Comparison of ENCODE assay signal across 1 cellular context in the genomic region with DNA sequence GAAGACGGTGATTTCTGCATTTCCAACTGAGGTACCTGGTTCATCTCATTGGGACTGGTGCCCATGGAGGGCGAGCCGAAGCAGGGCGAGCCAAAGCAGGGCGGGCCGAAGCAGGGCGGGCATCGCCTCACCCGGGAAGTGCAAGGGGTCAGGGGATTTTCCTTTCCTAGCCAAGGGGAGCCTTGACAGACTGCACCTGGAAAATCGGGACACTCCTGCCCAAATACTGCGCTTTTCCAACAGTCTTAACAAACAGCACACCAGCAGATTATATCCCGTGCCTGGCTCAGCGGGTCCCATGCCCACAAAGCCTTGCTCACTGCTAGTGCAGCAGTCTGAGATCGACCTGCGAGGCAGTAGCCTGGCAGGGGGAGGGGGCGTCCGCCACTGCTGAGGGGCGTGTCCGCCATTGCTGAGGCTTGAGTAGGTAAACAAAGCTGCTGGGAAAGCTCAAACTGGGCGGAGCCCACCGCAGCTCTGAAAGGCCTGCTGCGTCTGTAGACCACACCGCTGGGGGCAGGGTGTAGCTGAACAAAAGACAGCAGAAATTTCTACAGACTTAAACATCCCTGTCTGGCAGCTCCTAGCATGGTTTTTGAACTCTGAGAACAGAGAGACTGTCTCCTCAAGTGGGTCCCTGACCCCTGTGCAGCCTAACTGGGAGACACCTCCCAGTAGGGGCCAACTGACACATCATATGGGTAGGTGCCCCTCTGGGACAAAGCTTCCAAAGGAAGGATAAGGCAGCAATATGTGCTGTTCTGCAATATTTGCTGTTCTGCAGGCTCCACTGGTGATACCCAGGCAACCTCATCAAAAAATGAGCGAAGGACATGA.
TF ChIP-seq lines count a peak whose summit lies in the region.

No MANE protein-coding gene starts in this region.

TF ChIP-seq in HepG2, 621 proteins besides CTCF, POLR2A, EP300 and RAD21 (continued from another document and continues in another):
- TF ChIP-seq, protein P1, sequence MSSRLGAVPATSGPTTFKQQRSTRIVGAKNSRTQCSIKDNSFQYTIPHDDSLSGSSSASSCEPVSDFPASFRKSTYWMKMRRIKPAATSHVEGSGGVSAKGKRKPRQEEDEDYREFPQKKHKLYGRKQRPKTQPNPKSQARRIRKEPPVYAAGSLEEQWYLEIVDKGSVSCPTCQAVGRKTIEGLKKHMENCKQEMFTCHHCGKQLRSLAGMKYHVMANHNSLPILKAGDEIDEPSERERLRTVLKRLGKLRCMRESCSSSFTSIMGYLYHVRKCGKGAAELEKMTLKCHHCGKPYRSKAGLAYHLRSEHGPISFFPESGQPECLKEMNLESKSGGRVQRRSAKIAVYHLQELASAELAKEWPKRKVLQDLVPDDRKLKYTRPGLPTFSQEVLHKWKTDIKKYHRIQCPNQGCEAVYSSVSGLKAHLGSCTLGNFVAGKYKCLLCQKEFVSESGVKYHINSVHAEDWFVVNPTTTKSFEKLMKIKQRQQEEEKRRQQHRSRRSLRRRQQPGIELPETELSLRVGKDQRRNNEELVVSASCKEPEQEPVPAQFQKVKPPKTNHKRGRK (CRISPR knock-in tag; IDR thresholded peaks at IDR 0.05) = no peak
- TF ChIP-seq, protein P2, sequence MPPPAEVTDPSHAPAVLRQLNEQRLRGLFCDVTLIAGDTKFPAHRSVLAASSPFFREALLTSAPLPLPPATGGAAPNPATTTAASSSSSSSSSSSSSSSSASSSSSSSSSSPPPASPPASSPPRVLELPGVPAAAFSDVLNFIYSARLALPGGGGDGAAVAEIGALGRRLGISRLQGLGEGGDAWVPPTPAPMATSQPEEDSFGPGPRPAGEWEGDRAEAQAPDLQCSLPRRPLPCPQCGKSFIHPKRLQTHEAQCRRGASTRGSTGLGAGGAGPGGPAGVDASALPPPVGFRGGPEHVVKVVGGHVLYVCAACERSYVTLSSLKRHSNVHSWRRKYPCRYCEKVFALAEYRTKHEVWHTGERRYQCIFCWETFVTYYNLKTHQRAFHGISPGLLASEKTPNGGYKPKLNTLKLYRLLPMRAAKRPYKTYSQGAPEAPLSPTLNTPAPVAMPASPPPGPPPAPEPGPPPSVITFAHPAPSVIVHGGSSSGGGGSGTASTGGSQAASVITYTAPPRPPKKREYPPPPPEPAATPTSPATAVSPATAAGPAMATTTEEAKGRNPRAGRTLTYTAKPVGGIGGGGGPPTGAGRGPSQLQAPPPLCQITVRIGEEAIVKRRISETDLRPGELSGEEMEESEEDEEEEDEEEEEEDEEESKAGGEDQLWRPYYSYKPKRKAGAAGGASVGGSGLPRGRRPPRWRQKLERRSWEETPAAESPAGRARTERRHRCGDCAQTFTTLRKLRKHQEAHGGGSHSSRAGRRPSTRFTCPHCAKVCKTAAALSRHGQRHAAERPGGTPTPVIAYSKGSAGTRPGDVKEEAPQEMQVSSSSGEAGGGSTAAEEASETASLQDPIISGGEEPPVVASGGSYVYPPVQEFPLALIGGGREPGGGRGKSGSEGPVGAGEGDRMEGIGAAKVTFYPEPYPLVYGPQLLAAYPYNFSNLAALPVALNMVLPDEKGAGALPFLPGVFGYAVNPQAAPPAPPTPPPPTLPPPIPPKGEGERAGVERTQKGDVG (CRISPR knock-in tag; IDR thresholded peaks at IDR 0.05; ENCODE audit: borderline replicate concordance) = peak; percentile 97
- no peak for TF ChIP-seq KDM4B (CRISPR knock-in tag; IDR thresholded peaks at IDR 0.05)
- no peak for TF ChIP-seq GTF2F1 (IDR thresholded peaks at IDR 0.05; ENCODE audit: low read length)
- TF ChIP-seq, protein P3, sequence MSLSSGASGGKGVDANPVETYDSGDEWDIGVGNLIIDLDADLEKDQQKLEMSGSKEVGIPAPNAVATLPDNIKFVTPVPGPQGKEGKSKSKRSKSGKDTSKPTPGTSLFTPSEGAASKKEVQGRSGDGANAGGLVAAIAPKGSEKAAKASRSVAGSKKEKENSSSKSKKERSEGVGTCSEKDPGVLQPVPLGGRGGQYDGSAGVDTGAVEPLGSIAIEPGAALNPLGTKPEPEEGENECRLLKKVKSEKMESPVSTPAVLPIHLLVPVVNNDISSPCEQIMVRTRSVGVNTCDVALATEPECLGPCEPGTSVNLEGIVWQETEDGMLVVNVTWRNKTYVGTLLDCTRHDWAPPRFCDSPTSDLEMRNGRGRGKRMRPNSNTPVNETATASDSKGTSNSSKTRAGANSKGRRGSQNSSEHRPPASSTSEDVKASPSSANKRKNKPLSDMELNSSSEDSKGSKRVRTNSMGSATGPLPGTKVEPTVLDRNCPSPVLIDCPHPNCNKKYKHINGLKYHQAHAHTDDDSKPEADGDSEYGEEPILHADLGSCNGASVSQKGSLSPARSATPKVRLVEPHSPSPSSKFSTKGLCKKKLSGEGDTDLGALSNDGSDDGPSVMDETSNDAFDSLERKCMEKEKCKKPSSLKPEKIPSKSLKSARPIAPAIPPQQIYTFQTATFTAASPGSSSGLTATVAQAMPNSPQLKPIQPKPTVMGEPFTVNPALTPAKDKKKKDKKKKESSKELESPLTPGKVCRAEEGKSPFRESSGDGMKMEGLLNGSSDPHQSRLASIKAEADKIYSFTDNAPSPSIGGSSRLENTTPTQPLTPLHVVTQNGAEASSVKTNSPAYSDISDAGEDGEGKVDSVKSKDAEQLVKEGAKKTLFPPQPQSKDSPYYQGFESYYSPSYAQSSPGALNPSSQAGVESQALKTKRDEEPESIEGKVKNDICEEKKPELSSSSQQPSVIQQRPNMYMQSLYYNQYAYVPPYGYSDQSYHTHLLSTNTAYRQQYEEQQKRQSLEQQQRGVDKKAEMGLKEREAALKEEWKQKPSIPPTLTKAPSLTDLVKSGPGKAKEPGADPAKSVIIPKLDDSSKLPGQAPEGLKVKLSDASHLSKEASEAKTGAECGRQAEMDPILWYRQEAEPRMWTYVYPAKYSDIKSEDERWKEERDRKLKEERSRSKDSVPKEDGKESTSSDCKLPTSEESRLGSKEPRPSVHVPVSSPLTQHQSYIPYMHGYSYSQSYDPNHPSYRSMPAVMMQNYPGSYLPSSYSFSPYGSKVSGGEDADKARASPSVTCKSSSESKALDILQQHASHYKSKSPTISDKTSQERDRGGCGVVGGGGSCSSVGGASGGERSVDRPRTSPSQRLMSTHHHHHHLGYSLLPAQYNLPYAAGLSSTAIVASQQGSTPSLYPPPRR (CRISPR knock-in tag; IDR thresholded peaks at IDR 0.05; ENCODE audit: borderline replicate concordance) = no peak; the same call in 1 of the 2 replicates
- TF ChIP-seq ZFP1 (CRISPR knock-in tag; IDR thresholded peaks at IDR 0.05) = peak; percentile 83; the same call in 1 of the 2 replicates
- 0 out of 2 replicates have a peak, but pooled peaks have one; percentile 77 for TF ChIP-seq GTF3A (CRISPR knock-in tag; conservative IDR thresholded peaks at IDR 0.05)
- no peak for TF ChIP-seq REXO4 (CRISPR knock-in tag; IDR thresholded peaks at IDR 0.05; ENCODE audit: borderline replicate concordance)
- TF ChIP-seq, protein P4, sequence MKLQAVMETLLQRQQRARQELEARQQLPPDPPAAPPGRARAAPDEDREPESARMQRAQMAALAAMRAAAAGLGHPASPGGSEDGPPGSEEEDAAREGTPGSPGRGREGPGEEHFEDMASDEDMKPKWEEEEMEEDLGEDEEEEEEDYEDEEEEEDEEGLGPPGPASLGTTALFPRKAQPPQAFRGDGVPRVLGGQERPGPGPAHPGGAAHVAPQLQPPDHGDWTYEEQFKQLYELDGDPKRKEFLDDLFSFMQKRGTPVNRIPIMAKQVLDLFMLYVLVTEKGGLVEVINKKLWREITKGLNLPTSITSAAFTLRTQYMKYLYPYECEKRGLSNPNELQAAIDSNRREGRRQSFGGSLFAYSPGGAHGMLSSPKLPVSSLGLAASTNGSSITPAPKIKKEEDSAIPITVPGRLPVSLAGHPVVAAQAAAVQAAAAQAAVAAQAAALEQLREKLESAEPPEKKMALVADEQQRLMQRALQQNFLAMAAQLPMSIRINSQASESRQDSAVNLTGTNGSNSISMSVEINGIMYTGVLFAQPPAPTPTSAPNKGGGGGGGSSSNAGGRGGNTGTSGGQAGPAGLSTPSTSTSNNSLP (IDR thresholded peaks at IDR 0.05; ENCODE audit: low read depth, low read length) = no peak
- TF ChIP-seq CENPX (CRISPR knock-in tag; IDR thresholded peaks at IDR 0.05) = no peak
- TF ChIP-seq IRF2 (CRISPR knock-in tag; IDR thresholded peaks at IDR 0.05) = peak; percentile 34; the same call in 1 of the 2 replicates
- peak; percentile 82; the same call in 1 of the 2 replicates for TF ChIP-seq KDM3A (CRISPR knock-in tag; IDR thresholded peaks at IDR 0.05; ENCODE audit: low read depth)
- TF ChIP-seq, protein P5, sequence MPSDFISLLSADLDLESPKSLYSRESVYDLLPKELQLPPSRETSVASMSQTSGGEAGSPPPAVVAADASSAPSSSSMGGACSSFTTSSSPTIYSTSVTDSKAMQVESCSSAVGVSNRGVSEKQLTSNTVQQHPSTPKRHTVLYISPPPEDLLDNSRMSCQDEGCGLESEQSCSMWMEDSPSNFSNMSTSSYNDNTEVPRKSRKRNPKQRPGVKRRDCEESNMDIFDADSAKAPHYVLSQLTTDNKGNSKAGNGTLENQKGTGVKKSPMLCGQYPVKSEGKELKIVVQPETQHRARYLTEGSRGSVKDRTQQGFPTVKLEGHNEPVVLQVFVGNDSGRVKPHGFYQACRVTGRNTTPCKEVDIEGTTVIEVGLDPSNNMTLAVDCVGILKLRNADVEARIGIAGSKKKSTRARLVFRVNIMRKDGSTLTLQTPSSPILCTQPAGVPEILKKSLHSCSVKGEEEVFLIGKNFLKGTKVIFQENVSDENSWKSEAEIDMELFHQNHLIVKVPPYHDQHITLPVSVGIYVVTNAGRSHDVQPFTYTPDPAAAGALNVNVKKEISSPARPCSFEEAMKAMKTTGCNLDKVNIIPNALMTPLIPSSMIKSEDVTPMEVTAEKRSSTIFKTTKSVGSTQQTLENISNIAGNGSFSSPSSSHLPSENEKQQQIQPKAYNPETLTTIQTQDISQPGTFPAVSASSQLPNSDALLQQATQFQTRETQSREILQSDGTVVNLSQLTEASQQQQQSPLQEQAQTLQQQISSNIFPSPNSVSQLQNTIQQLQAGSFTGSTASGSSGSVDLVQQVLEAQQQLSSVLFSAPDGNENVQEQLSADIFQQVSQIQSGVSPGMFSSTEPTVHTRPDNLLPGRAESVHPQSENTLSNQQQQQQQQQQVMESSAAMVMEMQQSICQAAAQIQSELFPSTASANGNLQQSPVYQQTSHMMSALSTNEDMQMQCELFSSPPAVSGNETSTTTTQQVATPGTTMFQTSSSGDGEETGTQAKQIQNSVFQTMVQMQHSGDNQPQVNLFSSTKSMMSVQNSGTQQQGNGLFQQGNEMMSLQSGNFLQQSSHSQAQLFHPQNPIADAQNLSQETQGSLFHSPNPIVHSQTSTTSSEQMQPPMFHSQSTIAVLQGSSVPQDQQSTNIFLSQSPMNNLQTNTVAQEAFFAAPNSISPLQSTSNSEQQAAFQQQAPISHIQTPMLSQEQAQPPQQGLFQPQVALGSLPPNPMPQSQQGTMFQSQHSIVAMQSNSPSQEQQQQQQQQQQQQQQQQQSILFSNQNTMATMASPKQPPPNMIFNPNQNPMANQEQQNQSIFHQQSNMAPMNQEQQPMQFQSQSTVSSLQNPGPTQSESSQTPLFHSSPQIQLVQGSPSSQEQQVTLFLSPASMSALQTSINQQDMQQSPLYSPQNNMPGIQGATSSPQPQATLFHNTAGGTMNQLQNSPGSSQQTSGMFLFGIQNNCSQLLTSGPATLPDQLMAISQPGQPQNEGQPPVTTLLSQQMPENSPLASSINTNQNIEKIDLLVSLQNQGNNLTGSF (CRISPR knock-in tag; IDR thresholded peaks at IDR 0.05) = no peak
- TF ChIP-seq, protein P6, sequence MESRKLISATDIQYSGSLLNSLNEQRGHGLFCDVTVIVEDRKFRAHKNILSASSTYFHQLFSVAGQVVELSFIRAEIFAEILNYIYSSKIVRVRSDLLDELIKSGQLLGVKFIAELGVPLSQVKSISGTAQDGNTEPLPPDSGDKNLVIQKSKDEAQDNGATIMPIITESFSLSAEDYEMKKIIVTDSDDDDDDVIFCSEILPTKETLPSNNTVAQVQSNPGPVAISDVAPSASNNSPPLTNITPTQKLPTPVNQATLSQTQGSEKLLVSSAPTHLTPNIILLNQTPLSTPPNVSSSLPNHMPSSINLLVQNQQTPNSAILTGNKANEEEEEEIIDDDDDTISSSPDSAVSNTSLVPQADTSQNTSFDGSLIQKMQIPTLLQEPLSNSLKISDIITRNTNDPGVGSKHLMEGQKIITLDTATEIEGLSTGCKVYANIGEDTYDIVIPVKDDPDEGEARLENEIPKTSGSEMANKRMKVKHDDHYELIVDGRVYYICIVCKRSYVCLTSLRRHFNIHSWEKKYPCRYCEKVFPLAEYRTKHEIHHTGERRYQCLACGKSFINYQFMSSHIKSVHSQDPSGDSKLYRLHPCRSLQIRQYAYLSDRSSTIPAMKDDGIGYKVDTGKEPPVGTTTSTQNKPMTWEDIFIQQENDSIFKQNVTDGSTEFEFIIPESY (CRISPR knock-in tag; IDR thresholded peaks at IDR 0.05) = peak; percentile 99
- no peak for TF ChIP-seq ZNF235 (CRISPR knock-in tag; IDR thresholded peaks at IDR 0.05; ENCODE audit: borderline replicate concordance)
- no peak for TF ChIP-seq ZFAT (CRISPR knock-in tag; conservative IDR thresholded peaks at IDR 0.05)
- no peak for TF ChIP-seq ZNF724P (CRISPR knock-in tag; IDR thresholded peaks at IDR 0.05; ENCODE audit: borderline replicate concordance)
- peak; percentile 98 for TF ChIP-seq SP5 (CRISPR knock-in tag; IDR thresholded peaks at IDR 0.05; ENCODE audit: borderline replicate concordance, low read depth)
- peak; percentile 93 for TF ChIP-seq XRCC5 (optimal IDR thresholded peaks at IDR 0.05; ENCODE audit: low read length)
- TF ChIP-seq MED13 (CRISPR knock-in tag; IDR thresholded peaks at IDR 0.05) = peak; percentile 52; the same call in 1 of the 2 replicates
- TF ChIP-seq PAF1 (CRISPR knock-in tag; IDR thresholded peaks at IDR 0.05) = no peak
- TF ChIP-seq, protein P7, sequence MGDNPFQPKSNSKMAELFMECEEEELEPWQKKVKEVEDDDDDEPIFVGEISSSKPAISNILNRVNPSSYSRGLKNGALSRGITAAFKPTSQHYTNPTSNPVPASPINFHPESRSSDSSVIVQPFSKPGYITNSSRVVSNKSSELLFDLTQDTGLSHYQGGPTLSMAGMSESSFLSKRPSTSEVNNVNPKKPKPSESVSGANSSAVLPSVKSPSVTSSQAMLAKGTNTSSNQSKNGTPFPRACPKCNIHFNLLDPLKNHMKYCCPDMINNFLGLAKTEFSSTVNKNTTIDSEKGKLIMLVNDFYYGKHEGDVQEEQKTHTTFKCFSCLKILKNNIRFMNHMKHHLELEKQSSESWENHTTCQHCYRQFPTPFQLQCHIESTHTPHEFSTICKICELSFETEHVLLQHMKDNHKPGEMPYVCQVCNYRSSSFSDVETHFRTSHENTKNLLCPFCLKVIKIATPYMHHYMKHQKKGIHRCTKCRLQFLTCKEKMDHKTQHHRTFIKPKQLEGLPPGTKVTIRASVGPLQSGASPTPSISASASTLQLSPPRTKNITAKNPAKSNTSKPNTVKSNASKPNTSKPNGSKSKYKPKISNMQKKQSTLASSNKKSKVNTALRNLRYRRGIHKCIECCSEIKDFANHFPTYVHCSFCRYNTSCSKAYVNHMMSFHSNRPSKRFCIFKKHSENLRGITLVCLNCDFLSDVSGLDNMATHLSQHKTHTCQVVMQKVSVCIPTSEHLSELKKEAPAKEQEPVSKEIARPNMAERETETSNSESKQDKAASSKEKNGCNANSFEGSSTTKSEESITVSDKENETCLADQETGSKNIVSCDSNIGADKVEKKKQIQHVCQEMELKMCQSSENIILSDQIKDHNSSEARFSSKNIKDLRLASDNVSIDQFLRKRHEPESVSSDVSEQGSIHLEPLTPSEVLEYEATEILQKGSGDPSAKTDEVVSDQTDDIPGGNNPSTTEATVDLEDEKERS (CRISPR knock-in tag; IDR thresholded peaks at IDR 0.05) = no peak
- TF ChIP-seq FOXJ3 (CRISPR knock-in tag; IDR thresholded peaks at IDR 0.05; ENCODE audit: borderline replicate concordance) = peak; percentile 67; the same call in 1 of the 2 replicates
- peak; percentile 59; the same call in 1 of the 2 replicates for TF ChIP-seq KMT2A (CRISPR knock-in tag; IDR thresholded peaks at IDR 0.05)
- peak; percentile 61 for TF ChIP-seq MIER3 (CRISPR knock-in tag; IDR thresholded peaks at IDR 0.05; ENCODE audit: borderline replicate concordance)
- TF ChIP-seq ZNF556 (CRISPR knock-in tag; IDR thresholded peaks at IDR 0.05; ENCODE audit: borderline replicate concordance) = peak; percentile 65; the same call in 1 of the 2 replicates
- no peak for TF ChIP-seq MTF2 (CRISPR knock-in tag; IDR thresholded peaks at IDR 0.05; ENCODE audit: borderline replicate concordance)
- TF ChIP-seq ZNF160 (CRISPR knock-in tag; IDR thresholded peaks at IDR 0.05) = no peak
